10 cellular contexts compared by ENCODE assay signal in genomic region chr10:4725917-4726606, GRCh38.
A peak's percentile ranks its signal among the peaks of the same experiment; 100 is the strongest.
DNase-seq lines count a peak whose midpoint lies in the region; TF ChIP-seq lines count a peak whose summit lies in the region.
"Had no signal": no experiment of that assay in that cellular context is flagged by ENCODE, and none has a peak within 500 bp of the region (broad histone marks: within the 10 kb centered on the region; RNA-seq: fewer than 3 reads in every experiment).

No MANE protein-coding gene starts in this region.

- no peak overlapping the region for H3K23ac ChIP-seq in trophoblast cell (ENCODE audit: low read length)

- no peaks in the 10 kb centered on the region for H3K4me1 ChIP-seq in trophoblast cell (ENCODE audit: control insufficient read depth in 1 of 2, insufficient read depth in 2 of 2, low read length in 2 of 2)

- H3K14ac ChIP-seq in trophoblast cell (ENCODE audit: low read length): no peak overlapping the region

- no peak overlapping the region for H3K4ac ChIP-seq in trophoblast cell (ENCODE audit: low read depth, low read length)

- no peak overlapping the region for H3K27ac ChIP-seq in trophoblast cell (ENCODE audit: low read depth, low read length)

- H2BK12ac ChIP-seq in trophoblast cell (ENCODE audit: low read length): no peak overlapping the region

- H3K18ac ChIP-seq in trophoblast cell (ENCODE audit: low read length): no peak overlapping the region

- no CpG with 5 or more reads among the region's 4 CpGs for WGBS in trophoblast cell (ENCODE audit: extremely low coverage, insufficient coverage, insufficient read length)

- no peaks in the 10 kb centered on the region for H3K27me3 ChIP-seq in trophoblast cell (ENCODE audit: insufficient read depth, low read length)

- no peak overlapping the region for H2BK120ac ChIP-seq in trophoblast cell (ENCODE audit: insufficient read depth, low read length, poor library complexity)

- no peaks in the 10 kb centered on the region for H3K79me2 ChIP-seq in trophoblast cell (ENCODE audit: control insufficient read depth, insufficient read depth, low read length, poor library complexity)

- H4K91ac ChIP-seq in trophoblast cell (ENCODE audit: low read depth, low read length): no peak overlapping the region

- no peaks in the 10 kb centered on the region for H3K9me3 ChIP-seq in trophoblast cell (ENCODE audit: insufficient read depth, low read depth, low read length)

- DNase-seq in ELR (ENCODE audit: low read depth) (peak; percentile 93), NCI-H226 (peak; percentile 59), epithelial cell of proximal tubule (ENCODE audit: low read depth) (peak; percentile 52), trophoblast cell (peak; percentile 9 to 60), UCSD-AML1 (lab: John Stamatoyannopoulos, UW; ENCODE audit: unreplicated experiment) (no peak), cardiac septum (ENCODE audit: low spot score) (no peak), NAMALWA (ENCODE audit: low spot score) (no peak)
- DNase-seq in activated CD4-positive, alpha-beta T cell treated with anti-CD3 and anti-CD28 coated beads for 48 hours: no peak
- DNase-seq: activated naive CD8-positive, alpha-beta T cell treated with anti-CD3 and anti-CD28 coated beads, Interleukin-2, amount 10 ng/mL, durations not matched to agents 7 days and 5 days; SHP77 treated with DMSO at 0.1 percent for 48 hours had no signal

- no peaks in the 10 kb centered on the region for H3K36me3 ChIP-seq in trophoblast cell (ENCODE audit: control insufficient read depth in 1 of 2, insufficient read depth in 2 of 2, low read length in 2 of 2)

- H3K4me2 ChIP-seq in trophoblast cell (ENCODE audit: low read length): no peak overlapping the region

- H2BK5ac ChIP-seq in trophoblast cell (ENCODE audit: low read depth, low read length, poor library complexity): no peak overlapping the region

- H3K4me3 ChIP-seq in epithelial cell of proximal tubule (ENCODE audit: low read depth, low read length) (no peak overlapping the region), trophoblast cell (ENCODE audit: low read depth, low read length) (no peak overlapping the region)

- intact Hi-C loops in cardiac septum (cut with DNase I): no loop called here

- H3K79me1 ChIP-seq in trophoblast cell (ENCODE audit: low read length): no peaks in the 10 kb centered on the region

- H3K9ac ChIP-seq in trophoblast cell (ENCODE audit: low read length): no peak overlapping the region

- H2AFZ ChIP-seq in trophoblast cell (ENCODE audit: insufficient read depth, low read length, poor library complexity): no peak overlapping the region

- H4K8ac ChIP-seq in trophoblast cell (ENCODE audit: low read depth, low read length): no peak overlapping the region

- no peak overlapping the region for H4K12ac ChIP-seq in trophoblast cell (ENCODE audit: low read depth, low read length)

- H2AK5ac ChIP-seq in trophoblast cell (ENCODE audit: low read length): no peak overlapping the region

- TF ChIP-seq CTCF in epithelial cell of proximal tubule (conservative IDR thresholded peaks at IDR 0.05; ENCODE audit: low read depth, low read length): no peak

Comparison
In these comparisons a context has a peak if more than half of its experiments do, and no peak if none do; other contexts are left out.
1. DNase-seq: peak in ELR (single experiment), NCI-H226 (single experiment), epithelial cell of proximal tubule (single experiment) and trophoblast cell (2 of 2); none in UCSD-AML1 (single experiment), cardiac septum (single experiment), NAMALWA (single experiment) and activated CD4-positive, alpha-beta T cell treated with anti-CD3 and anti-CD28 coated beads for 48 hours (single experiment).